Comparison of ENCODE assay signal across 10 cellular contexts in the genomic region with DNA sequence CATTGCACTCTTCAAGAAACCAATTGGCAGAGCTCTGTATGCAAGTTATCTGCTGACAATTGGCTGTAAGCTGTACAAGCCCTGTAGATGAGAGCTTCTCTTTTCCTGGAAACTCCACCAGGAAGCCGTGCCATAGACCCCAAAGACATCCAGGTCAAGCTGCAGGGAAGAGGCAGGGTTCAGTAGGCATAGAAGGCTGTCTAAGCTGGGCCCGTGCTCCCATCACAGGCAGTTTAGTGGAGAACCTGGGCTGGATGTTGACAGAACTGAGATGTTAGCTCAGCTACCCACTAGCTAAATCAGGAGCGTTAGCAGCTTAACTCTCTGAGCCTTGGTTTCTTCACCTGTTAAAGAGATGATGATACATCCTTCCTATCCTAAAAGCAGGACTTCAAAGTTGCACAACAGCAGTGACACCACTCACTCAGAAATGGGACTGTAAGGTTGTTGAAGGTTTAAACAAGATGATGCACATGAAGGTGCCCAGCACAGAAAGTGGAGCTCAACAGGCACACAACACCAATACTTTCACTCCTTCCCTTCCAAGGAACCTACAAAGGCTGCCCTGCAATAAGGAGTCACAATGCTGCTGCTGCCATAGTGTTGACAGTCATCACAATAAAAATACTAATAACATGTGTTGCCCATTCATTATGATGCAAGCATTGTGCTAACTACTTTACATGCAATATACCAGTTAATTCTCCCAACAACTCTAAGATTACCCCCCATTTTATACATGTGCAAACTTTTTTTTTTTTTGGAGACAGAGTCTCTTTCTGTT.
DNase-seq lines count a peak whose midpoint lies in the region; ATAC-seq and TF ChIP-seq lines count a peak whose summit lies in the region.
"Had no signal": no experiment of that assay in that cellular context is flagged by ENCODE, and none has a peak within 500 bp of the region (broad histone marks: within the 10 kb centered on the region; RNA-seq: fewer than 3 reads in every experiment).

No MANE protein-coding gene starts in this region.

- TF ChIP-seq CTCF in 22Rv1 (IDR thresholded peaks at IDR 0.05), result no peak
- TF ChIP-seq CTCF in adrenal gland (IDR thresholded peaks at IDR 0.05), result no peak
- TF ChIP-seq CTCF in spleen (IDR thresholded peaks at IDR 0.05 in 8 of 11, conservative IDR thresholded peaks at IDR 0.05 in 3 of 11), result no peak

- no peak for TF ChIP-seq POLR2A in adrenal gland (IDR thresholded peaks at IDR 0.05)
- no peak for TF ChIP-seq POLR2A in spleen (IDR thresholded peaks at IDR 0.05)

- intact Hi-C loops in adrenal gland (cut with DNase I) (no loop called here), spleen (cut with DNase I; ENCODE audit: low total_unique reads) (no loop called here)

- H3K36me3 ChIP-seq in adrenal gland (replicated peaks in 1 of 2), result no peaks in the 10 kb centered on the region
- peaks cover 0 to 8% (median 0%) of the 10 kb centered on the region in 6 donors for H3K36me3 ChIP-seq in spleen

- peak overlapping the region in 3 of 5 donors; percentile 21 to 77 (median 25) for H3K4me3 Mint-ChIP-seq in immature natural killer cell

- peaks cover 0 to 13% (median 13%) of the 10 kb centered on the region in 3 donors for H3K27me3 Mint-ChIP-seq in immature natural killer cell (ENCODE audit: low read depth in 3 of 3)

- H3K4me3 ChIP-seq in adrenal gland (no peak overlapping the region), spleen (no peak overlapping the region)

- H3K4me1 ChIP-seq in adrenal gland (replicated peaks in 1 of 2) (peaks cover 96 to 97% of the 10 kb centered on the region in 2 donors), spleen (peaks cover 42 to 100% (median 84%) of the 10 kb centered on the region in 6 donors)

- H3K27me3 ChIP-seq in adrenal gland (no peaks in the 10 kb centered on the region), spleen (replicated peaks in 1 of 7) (no peaks in the 10 kb centered on the region)

- no peak for ATAC-seq in HG03135 (IDR thresholded peaks at IDR 0.05; ENCODE audit: unreplicated experiment)
- ATAC-seq in GM18909 (IDR thresholded peaks at IDR 0.05; ENCODE audit: poor library complexity, unreplicated experiment), result no peak
- ATAC-seq in HG03196 (IDR thresholded peaks at IDR 0.05; ENCODE audit: unreplicated experiment), result no peak

- H3K27ac ChIP-seq in 22Rv1 (peak overlapping the region; percentile 98), adrenal gland (peak overlapping the region in 4 of 5 donors; percentile 8 to 98 (median 94)), spleen (peak overlapping the region in 5 of 8 donors; percentile 3 to 92 (median 89))

- peaks cover 0 to 5% (median 0%) of the 10 kb centered on the region in 3 donors for H3K36me3 Mint-ChIP-seq in immature natural killer cell

- H3K27ac Mint-ChIP-seq in immature natural killer cell, result peak overlapping the region; percentile 78 to 96 (median 90)

- DNase-seq in adrenal gland, result no peak
- DNase-seq in immature natural killer cell, result no peak
- no peak for DNase-seq in spleen
- DNase-seq in occipital lobe (lab: John Stamatoyannopoulos, UW), result no peak
- DNase-seq: activated CD4-positive, alpha-beta T cell treated with anti-CD3 and anti-CD28 coated beads, Interleukin-2, amount 50 U/mL, for 4 hours; SHP77 treated with DMSO at 0.1 percent for 48 hours had no signal

- no peaks in the 10 kb centered on the region for H3K9me3 Mint-ChIP-seq in immature natural killer cell

- peaks cover 89 to 100% of the 10 kb centered on the region in 2 donors for H3K4me1 Mint-ChIP-seq in immature natural killer cell

- 41 to 100% (median 88%) methylated on average over 2 to 3 of the region's 3 CpGs for WGBS in adrenal gland, 4 donors
- WGBS in spleen, 5 donors, result 31 to 78% (median 60%) methylated on average over 2 to 3 of the region's 3 CpGs

- H3K9me3 ChIP-seq in adrenal gland (replicated peaks in 1 of 3) (no peaks in the 10 kb centered on the region), spleen (no peaks in the 10 kb centered on the region)
